1 cellular context compared by ENCODE assay signal in the genomic region with DNA sequence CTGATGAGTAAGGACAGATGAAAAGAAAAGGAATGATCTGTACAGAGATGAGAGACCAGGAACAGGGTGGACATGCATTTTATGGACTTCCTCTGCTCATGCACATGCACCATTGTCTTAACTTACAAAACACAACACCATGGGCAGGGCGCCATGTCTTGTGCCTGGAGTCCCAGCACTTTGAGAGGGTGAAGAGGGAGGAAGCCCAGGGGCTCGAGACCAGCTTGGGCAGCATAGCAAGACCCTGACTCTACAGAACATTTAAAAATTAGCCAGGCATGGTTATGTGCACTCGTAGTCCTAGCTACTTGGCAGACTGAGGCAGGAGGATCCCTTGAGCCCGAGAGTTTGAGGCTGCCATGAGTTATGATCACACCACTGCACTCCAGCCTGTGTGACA.
TF ChIP-seq lines count a peak whose summit lies in the region.

No MANE protein-coding gene starts in this region.

TF ChIP-seq in H1, 55 proteins besides CTCF, POLR2A, EP300 and RAD21:
- no peak for TF ChIP-seq RBBP5 (IDR thresholded peaks at IDR 0.05; ENCODE audit: borderline replicate concordance, low read depth, low read length)
- TF ChIP-seq EZH2 (IDR thresholded peaks at IDR 0.05; ENCODE audit: low read depth, low read length, severe bottlenecking): no peak
- TF ChIP-seq, protein P1, sequence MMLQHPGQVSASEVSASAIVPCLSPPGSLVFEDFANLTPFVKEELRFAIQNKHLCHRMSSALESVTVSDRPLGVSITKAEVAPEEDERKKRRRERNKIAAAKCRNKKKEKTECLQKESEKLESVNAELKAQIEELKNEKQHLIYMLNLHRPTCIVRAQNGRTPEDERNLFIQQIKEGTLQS (IDR thresholded peaks at IDR 0.05; ENCODE audit: insufficient read depth, low read depth, low read length): no peak
- no peak for TF ChIP-seq ASH2L (IDR thresholded peaks at IDR 0.05; ENCODE audit: low read length)
- TF ChIP-seq, protein P2, sequence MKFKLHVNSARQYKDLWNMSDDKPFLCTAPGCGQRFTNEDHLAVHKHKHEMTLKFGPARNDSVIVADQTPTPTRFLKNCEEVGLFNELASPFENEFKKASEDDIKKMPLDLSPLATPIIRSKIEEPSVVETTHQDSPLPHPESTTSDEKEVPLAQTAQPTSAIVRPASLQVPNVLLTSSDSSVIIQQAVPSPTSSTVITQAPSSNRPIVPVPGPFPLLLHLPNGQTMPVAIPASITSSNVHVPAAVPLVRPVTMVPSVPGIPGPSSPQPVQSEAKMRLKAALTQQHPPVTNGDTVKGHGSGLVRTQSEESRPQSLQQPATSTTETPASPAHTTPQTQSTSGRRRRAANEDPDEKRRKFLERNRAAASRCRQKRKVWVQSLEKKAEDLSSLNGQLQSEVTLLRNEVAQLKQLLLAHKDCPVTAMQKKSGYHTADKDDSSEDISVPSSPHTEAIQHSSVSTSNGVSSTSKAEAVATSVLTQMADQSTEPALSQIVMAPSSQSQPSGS (IDR thresholded peaks at IDR 0.05; ENCODE audit: low read length): no peak
- no peak for TF ChIP-seq CBX5 (IDR thresholded peaks at IDR 0.05; ENCODE audit: low read depth, low read length)
- TF ChIP-seq SUZ12 (IDR thresholded peaks at IDR 0.05; ENCODE audit: low read length): no peak
- TF ChIP-seq ZNF274 (IDR thresholded peaks at IDR 0.05; ENCODE audit: borderline replicate concordance, extremely low read depth, low read length): no peak
- TF ChIP-seq GTF2F1 (IDR thresholded peaks at IDR 0.05; ENCODE audit: borderline replicate concordance, low read depth, low read length): no peak
TF ChIP-seq in H1: peak in this region for 0.
